Comparison of ENCODE assay signal across 8 cellular contexts in genomic region chr10:101569838-101570763, GRCh38. TPM values are rescaled to one million over a fixed set of nuclear protein-coding genes. Genes with fewer than 3 reads are reported as not detected.
A peak's percentile ranks its signal among the peaks of the same experiment; 100 is the strongest.
DNase-seq lines count a peak whose midpoint lies in the region; ATAC-seq lines count a peak whose summit lies in the region.

No MANE protein-coding gene starts in this region.

- H3K9me3 Mint-ChIP-seq in activated CD8-positive, alpha-beta T cell treated with anti-CD3 and anti-CD28 coated beads, Interleukin-2, amount 10 ng/mL, durations not matched to agents 7 days and 5 days (ENCODE audit: insufficient read depth) = no peaks in the 10 kb centered on the region

- no peaks in the 10 kb centered on the region for H3K36me3 Mint-ChIP-seq in activated CD8-positive, alpha-beta T cell treated with anti-CD3 and anti-CD28 coated beads, Interleukin-2, amount 10 ng/mL, durations not matched to agents 7 days and 5 days (ENCODE audit: low read depth)

- no peak overlapping the region for H2BK5ac ChIP-seq in mesenchymal stem cell (ENCODE audit: low read depth, low read length, poor library complexity, severe bottlenecking)

- H3K27me3 ChIP-seq in effector memory CD4-positive, alpha-beta T cell (replicated peaks; ENCODE audit: control insufficient read depth, insufficient read depth, low read length, poor library complexity, severe bottlenecking) = peaks cover 35% of the 10 kb centered on the region
- peaks cover 50 to 57% of the 10 kb centered on the region in 2 experiments for H3K27me3 ChIP-seq in mesenchymal stem cell (ENCODE audit: control insufficient read depth in 1 of 2, insufficient read depth in 1 of 2, low read length in 2 of 2)

- H3K4me1 Mint-ChIP-seq in activated CD8-positive, alpha-beta T cell treated with anti-CD3 and anti-CD28 coated beads, Interleukin-2, amount 10 ng/mL, durations not matched to agents 7 days and 5 days (ENCODE audit: low read depth) = peaks cover 20% of the 10 kb centered on the region

- peak overlapping the region; percentile 70 for H4K91ac ChIP-seq in mesenchymal stem cell (ENCODE audit: low read length)

- peak overlapping the region; percentile 69 for H3K4me3 Mint-ChIP-seq in activated CD8-positive, alpha-beta T cell treated with anti-CD3 and anti-CD28 coated beads, Interleukin-2, amount 10 ng/mL, durations not matched to agents 7 days and 5 days

- peak; percentile 62 for ATAC-seq in HG02981 (IDR thresholded peaks at IDR 0.05; ENCODE audit: unreplicated experiment)
- peak; percentile 87 for ATAC-seq in activated CD8-positive, alpha-beta T cell treated with anti-CD3 and anti-CD28 coated beads, Interleukin-2, amount 10 ng/mL, durations not matched to agents 7 days and 5 days

- H3K27me3 Mint-ChIP-seq in activated CD8-positive, alpha-beta T cell treated with anti-CD3 and anti-CD28 coated beads, Interleukin-2, amount 10 ng/mL, durations not matched to agents 7 days and 5 days (ENCODE audit: low read depth) = peaks cover 49% of the 10 kb centered on the region

- CTCF ChIA-PET in activated CD8-positive, alpha-beta T cell treated with anti-CD3 and anti-CD28 coated beads, Interleukin-2, amount 10 ng/mL, durations not matched to agents 7 days and 5 days (lab: Charles Lee) = interaction anchor here (0.5 to 5.5 kb wide), 46 partner anchors 8 to 529 kb away, joined by 3 to 59 read pairs (median 4); partner anchors contain the start of genes DPCD and POLL

- no peaks in the 10 kb centered on the region for H3K36me3 ChIP-seq in effector memory CD4-positive, alpha-beta T cell (ENCODE audit: control insufficient read depth, insufficient read depth, low read length)
- no peaks in the 10 kb centered on the region for H3K36me3 ChIP-seq in mesenchymal stem cell (ENCODE audit: control insufficient read depth in 1 of 2, insufficient read depth in 2 of 2, low read depth in 1 of 2, low read length in 2 of 2)

- peaks cover 20% of the 10 kb centered on the region for H3K4me1 ChIP-seq in effector memory CD4-positive, alpha-beta T cell (ENCODE audit: control insufficient read depth, insufficient read depth, low read length, poor library complexity, severe bottlenecking)
- H3K4me1 ChIP-seq in mesenchymal stem cell (ENCODE audit: control insufficient read depth, insufficient read depth, low read depth, low read length) = peaks cover 25% of the 10 kb centered on the region

- POLR2A ChIA-PET in activated CD8-positive, alpha-beta T cell treated with anti-CD3 and anti-CD28 coated beads, Interleukin-2, amount 10 ng/mL, durations not matched to agents 7 days and 5 days (lab: Charles Lee) = interaction anchor here (0.6 to 1.3 kb wide), 4 partner anchors 114 to 1847 kb away, joined by 3 to 6 read pairs (median 4); partner anchors contain the start of gene NPM3

- H3K79me1 ChIP-seq in mesenchymal stem cell (replicated peaks; ENCODE audit: low read length, poor library complexity, severe bottlenecking) = no peaks in the 10 kb centered on the region

- no peak overlapping the region for H2AK5ac ChIP-seq in mesenchymal stem cell (ENCODE audit: low read length, severe bottlenecking)

- peak overlapping the region; percentile 80 to 89 for H3K18ac ChIP-seq in mesenchymal stem cell (ENCODE audit: low read depth in 1 of 2, low read length in 2 of 2)

- DNase-seq in NK-92 treated with Interleukin-12 subunit alpha and Interleukin-12 subunit beta, amount 100 ng/mL, for 24 hours (lab: John Stamatoyannopoulos, UW) = peak; percentile 44
- DNase-seq in NK-92 (lab: John Stamatoyannopoulos, UW; ENCODE audit: unreplicated experiment) (no peak), NCI-H226 (peak; percentile 68), mesenchymal stem cell (peak; percentile 66)
- DNase-seq in activated CD8-positive, alpha-beta T cell treated with anti-CD3 and anti-CD28 coated beads, Interleukin-2, amount 10 ng/mL, durations not matched to agents 7 days and 5 days = peak; percentile 85
- DNase-seq in effector memory CD4-positive, alpha-beta T cell = peak; percentile 54 to 72 (median 64)
- DNase-seq in stimulated activated CD8-positive, alpha-beta memory T cell treated with anti-CD3 and anti-CD28 coated beads, Interleukin-12 subunit alpha, Interleukin-12 subunit beta, amount 100 ng/mL, for 1 hour (ENCODE audit: low read depth) = peak; percentile 64

- H2BK120ac ChIP-seq in mesenchymal stem cell (ENCODE audit: low read depth, low read length) = peak overlapping the region; percentile 77

- no peak overlapping the region for H3K27ac ChIP-seq in effector memory CD4-positive, alpha-beta T cell (ENCODE audit: insufficient read depth, low read length, poor library complexity, severe bottlenecking)
- no peak overlapping the region for H3K27ac ChIP-seq in mesenchymal stem cell (ENCODE audit: low read length, poor library complexity, severe bottlenecking)

- peak overlapping the region; percentile 81 for H4K8ac ChIP-seq in mesenchymal stem cell (ENCODE audit: low read length)

- H3K4ac ChIP-seq in mesenchymal stem cell (ENCODE audit: low read depth in 1 of 2, low read length in 2 of 2) = peak overlapping the region; percentile 35 to 69

- peak overlapping the region; percentile 79 for H2AFZ ChIP-seq in mesenchymal stem cell (ENCODE audit: low read depth, low read length)

- H3K9ac ChIP-seq in mesenchymal stem cell (ENCODE audit: low read length) = peak overlapping the region; percentile 86

- peak overlapping the region; percentile 88 for H3K4me2 ChIP-seq in mesenchymal stem cell (ENCODE audit: low read length, poor library complexity, severe bottlenecking)

- H3K14ac ChIP-seq in mesenchymal stem cell (ENCODE audit: low read length in 2 of 2) = peak overlapping the region in 1 of 2 experiments; percentile 55

- H2BK15ac ChIP-seq in mesenchymal stem cell (ENCODE audit: low read depth, poor library complexity, severe bottlenecking) = no peak overlapping the region

- peak overlapping the region; percentile 38 for H3K4me3 ChIP-seq in effector memory CD4-positive, alpha-beta T cell (ENCODE audit: insufficient read depth, low read depth, low read length, poor library complexity, severe bottlenecking)
- peak overlapping the region; percentile 64 to 76 for H3K4me3 ChIP-seq in mesenchymal stem cell (ENCODE audit: insufficient read depth in 1 of 2, low read depth in 1 of 2, low read length in 2 of 2)

- H3K23ac ChIP-seq in mesenchymal stem cell (ENCODE audit: low read length in 2 of 2) = no peak overlapping the region

- H2BK12ac ChIP-seq in mesenchymal stem cell (ENCODE audit: low read length in 2 of 2) = peak overlapping the region in 1 of 2 experiments; percentile 73

- no peaks in the 10 kb centered on the region for H3K9me3 ChIP-seq in effector memory CD4-positive, alpha-beta T cell (ENCODE audit: control insufficient read depth, low read length)
- peaks cover 6% of the 10 kb centered on the region for H3K9me3 ChIP-seq in mesenchymal stem cell (ENCODE audit: control insufficient read depth, low read length)

- no peak overlapping the region for H3K27ac Mint-ChIP-seq in activated CD8-positive, alpha-beta T cell treated with anti-CD3 and anti-CD28 coated beads, Interleukin-2, amount 10 ng/mL, durations not matched to agents 7 days and 5 days

- WGBS in mesenchymal stem cell = 2% methylated on average over 41 of the region's 61 CpGs

RNA-seq across cellular contexts. Expression of gene POLL, which starts 18.0 kb away (rescaled TPM):
- total RNA-seq in activated CD8-positive, alpha-beta T cell treated with anti-CD3 and anti-CD28 coated beads, Interleukin-2, amount 10 ng/mL, durations not matched to agents 7 days and 5 days = 10 to 100 TPM; 25.3 to 28.5 TPM
- polyA plus RNA-seq in mesenchymal stem cell (2013, experiment 1 of 2) = 13.6 TPM
- polyA plus RNA-seq in mesenchymal stem cell (2013, experiment 2 of 2) = 12.5 TPM

RNA-seq across cellular contexts. Expression of gene DPCD, which starts 18.0 kb away (rescaled TPM):
- total RNA-seq in activated CD8-positive, alpha-beta T cell treated with anti-CD3 and anti-CD28 coated beads, Interleukin-2, amount 10 ng/mL, durations not matched to agents 7 days and 5 days = 1 to 10 TPM; 5.1 to 6.2 TPM
- polyA plus RNA-seq in mesenchymal stem cell (2013, experiment 1 of 2) = 37.7 TPM
- polyA plus RNA-seq in mesenchymal stem cell (2013, experiment 2 of 2) = 36.7 TPM
